ENCODE assay signal across 1 cellular context in genomic region chr1:115190766-115191165, GRCh38.
TF ChIP-seq lines count a peak whose summit lies in the region.

No MANE protein-coding gene starts in this region.

TF ChIP-seq in SK-N-SH treated with all-trans-retinoic acid at 6 μM for 48 hours, 23 proteins besides CTCF, POLR2A, EP300 and RAD21 (continued from another document):
- TF ChIP-seq PATZ1 (CRISPR knock-in tag; IDR thresholded peaks at IDR 0.05; ENCODE audit: borderline replicate concordance): no peak
- no peak for TF ChIP-seq SNAI2 (CRISPR knock-in tag; IDR thresholded peaks at IDR 0.05)
- TF ChIP-seq ZFP3 (CRISPR knock-in tag; IDR thresholded peaks at IDR 0.05): no peak
- TF ChIP-seq ZC3H10 (CRISPR knock-in tag; IDR thresholded peaks at IDR 0.05): no peak
- no peak for TF ChIP-seq OSR1 (CRISPR knock-in tag; IDR thresholded peaks at IDR 0.05)
TF ChIP-seq in SK-N-SH treated with all-trans-retinoic acid at 6 μM for 48 hours: peak in this region for 0.
